In the genomic region with DNA sequence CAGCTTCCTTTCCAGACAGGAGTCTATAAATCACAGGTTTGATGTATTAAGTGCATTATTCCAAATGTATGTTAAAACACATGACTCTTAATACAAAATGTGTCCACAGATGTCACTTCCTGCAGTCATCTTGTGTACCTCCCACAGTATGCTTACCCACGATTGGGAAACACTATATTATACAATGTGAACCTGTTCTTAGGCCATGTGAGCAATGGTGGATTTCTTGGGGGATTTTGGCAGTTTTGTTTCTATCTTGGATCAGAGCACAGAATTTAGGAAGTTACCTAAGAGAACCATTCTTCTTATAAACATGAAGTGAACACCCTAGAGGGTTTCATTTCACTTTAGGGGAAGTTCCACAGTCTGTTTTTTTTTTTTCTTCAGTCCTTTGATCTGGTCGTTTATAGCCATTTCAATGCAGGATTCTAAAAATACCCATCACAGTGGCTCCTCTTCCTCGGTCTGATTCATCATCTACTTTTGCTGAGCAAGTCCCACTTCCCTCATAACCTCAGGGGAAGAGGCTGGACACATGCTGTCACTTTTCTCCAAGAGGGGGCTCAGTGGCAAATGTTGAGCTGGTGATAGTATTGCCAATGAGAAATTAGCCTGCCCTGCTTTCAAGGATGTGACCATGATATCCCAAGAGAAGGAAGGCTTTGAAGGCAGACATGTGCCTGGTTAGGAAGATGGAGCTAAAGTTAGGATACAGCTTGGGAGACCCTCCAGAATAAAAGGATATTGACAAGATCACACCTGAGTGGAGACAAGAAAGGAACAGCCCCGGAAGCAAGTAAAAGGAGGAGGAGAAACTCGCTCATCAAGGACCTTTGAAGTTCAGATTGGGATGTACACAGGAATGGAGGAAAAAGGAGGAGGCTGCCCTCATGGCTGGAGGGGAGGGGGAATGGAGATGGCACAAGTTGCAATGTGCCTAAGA, we compare ENCODE assay signal across 9 cellular contexts.
DNase-seq lines count a peak whose midpoint lies in the region; ATAC-seq lines count a peak whose summit lies in the region.
"Had no signal": no experiment of that assay in that cellular context is flagged by ENCODE, and none has a peak within 500 bp of the region (broad histone marks: within the 10 kb centered on the region; RNA-seq: fewer than 3 reads in every experiment).

No MANE protein-coding gene starts in this region.

- H3K36me3 Mint-ChIP-seq in stimulated activated effector memory CD8-positive, alpha-beta T cell treated with anti-CD3 and anti-CD28 coated beads, Interleukin-12 subunit alpha, Interleukin-12 subunit beta, amount 100 ng/mL, for 72 hours: peaks cover 83% of the 10 kb centered on the region

- peak overlapping the region; percentile 66 for H3K4me3 Mint-ChIP-seq in stimulated activated effector memory CD8-positive, alpha-beta T cell treated with anti-CD3 and anti-CD28 coated beads, Interleukin-12 subunit alpha, Interleukin-12 subunit beta, amount 100 ng/mL, for 72 hours

- DNase-seq in activated CD4-positive, CD25-positive, alpha-beta regulatory T cell treated with anti-CD3 and anti-CD28 coated beads, Interleukin-2, amount 50 U/mL, for 72 hours: no peak
- DNase-seq in SIG-M5 treated with dmso at 0.1 percent for 504 hours (lab: John Stamatoyannopoulos, UW; ENCODE audit: unreplicated experiment) (peak; percentile 98), SW 1271 (lab: John Stamatoyannopoulos, UW) (no peak), NCI-H524 (lab: John Stamatoyannopoulos, UW) (no peak)
- DNase-seq in stimulated activated effector memory CD8-positive, alpha-beta T cell treated with anti-CD3 and anti-CD28 coated beads, Interleukin-12 subunit alpha, Interleukin-12 subunit beta, amount 100 ng/mL, for 72 hours (ENCODE audit: low spot score in 2 of 2): no peak
- DNase-seq: NCI-H187 had no signal

- H3K9me3 Mint-ChIP-seq in stimulated activated effector memory CD8-positive, alpha-beta T cell treated with anti-CD3 and anti-CD28 coated beads, Interleukin-12 subunit alpha, Interleukin-12 subunit beta, amount 100 ng/mL, for 72 hours: no peaks in the 10 kb centered on the region

- peaks cover 81% of the 10 kb centered on the region for H3K4me1 Mint-ChIP-seq in stimulated activated effector memory CD8-positive, alpha-beta T cell treated with anti-CD3 and anti-CD28 coated beads, Interleukin-12 subunit alpha, Interleukin-12 subunit beta, amount 100 ng/mL, for 72 hours

- H3K27ac Mint-ChIP-seq in stimulated activated effector memory CD8-positive, alpha-beta T cell treated with anti-CD3 and anti-CD28 coated beads, Interleukin-12 subunit alpha, Interleukin-12 subunit beta, amount 100 ng/mL, for 72 hours: peak overlapping the region; percentile 92

- peak; percentile 76 for ATAC-seq in activated CD4-positive, CD25-positive, alpha-beta regulatory T cell treated with anti-CD3 and anti-CD28 coated beads, Interleukin-2, amount 50 U/mL, for 24 hours
- ATAC-seq in HG02981 (IDR thresholded peaks at IDR 0.05; ENCODE audit: unreplicated experiment) (peak; percentile 45), GM19467 (IDR thresholded peaks at IDR 0.05; ENCODE audit: unreplicated experiment) (no peak)
- ATAC-seq in stimulated activated effector memory CD8-positive, alpha-beta T cell treated with anti-CD3 and anti-CD28 coated beads, Interleukin-12 subunit alpha, Interleukin-12 subunit beta, amount 100 ng/mL, for 72 hours: peak; percentile 64
